ENCODE assay signal across 17 cellular contexts in genomic region chr5:180441577-180441976, GRCh38. TPM values are rescaled to one million over a fixed set of nuclear protein-coding genes. Genes with fewer than 3 reads are reported as not detected.
DNase-seq lines count a peak whose midpoint lies in the region; ATAC-seq and TF ChIP-seq lines count a peak whose summit lies in the region.
"Had no signal": no experiment of that assay in that cellular context is flagged by ENCODE, and none has a peak within 500 bp of the region (broad histone marks: within the 10 kb centered on the region; RNA-seq: fewer than 3 reads in every experiment).

No MANE protein-coding gene starts in this region.

- ATAC-seq in gastroesophageal sphincter (peak; percentile 67), psoas muscle (no peak), HG02798 (IDR thresholded peaks at IDR 0.05; ENCODE audit: poor library complexity, unreplicated experiment) (no peak), HG03378 (IDR thresholded peaks at IDR 0.05; ENCODE audit: unreplicated experiment) (no peak)
- ATAC-seq: stimulated activated naive CD8-positive, alpha-beta T cell treated with anti-CD3 and anti-CD28 coated beads, Interleukin-15, Interleukin-2, amounts not matched to agents 100 U/mL and 50 U/mL, for 24 hours had no signal

- intact Hi-C loops in psoas muscle (cut with DNase I) (no loop called here), ascending aorta (cut with DNase I) (no loop called here)

- no peak for TF ChIP-seq EP300 in gastroesophageal sphincter (IDR thresholded peaks at IDR 0.05)

- H3K27me3 ChIP-seq in H7 (ENCODE audit: control insufficient read depth, insufficient read depth, low read length) (no peaks in the 10 kb centered on the region), gastroesophageal sphincter (peaks cover 21% of the 10 kb centered on the region), psoas muscle (ENCODE audit: insufficient read depth in 3 of 3, low read length in 2 of 3) (peaks cover 0 to 2% (median 0%) of the 10 kb centered on the region in 3 donors), ascending aorta (no peaks in the 10 kb centered on the region)

- TF ChIP-seq POLR2A in gastroesophageal sphincter (IDR thresholded peaks at IDR 0.05), result no peak

- DNase-seq in H7 (peak; percentile 41), psoas muscle (peak; percentile 46 to 76), NCI-H510A treated with DMSO at 0.1 percent for 48 hours (lab: John Stamatoyannopoulos, UW) (no peak), ascending aorta (ENCODE audit: low spot score in 2 of 2) (no peak)
- DNase-seq: activated CD4-positive, alpha-beta T cell treated with anti-CD3 and anti-CD28 coated beads for 48 hours; effector CD4-positive, alpha-beta T cell; HFFc6; Karpas-422; NCI-H1436; occipital lobe; stimulated activated naive CD8-positive, alpha-beta T cell treated with anti-CD3 and anti-CD28 coated beads, Interleukin-15, Interleukin-2, amounts not matched to agents 100 U/mL and 50 U/mL, for 24 hours; T1000 had no signal

- H3K4me1 ChIP-seq in gastroesophageal sphincter (no peaks in the 10 kb centered on the region), psoas muscle (no peaks in the 10 kb centered on the region), ascending aorta (no peaks in the 10 kb centered on the region)
- H3K4me1 ChIP-seq: SJSA1 had no signal

- H3K4me3 ChIP-seq in H7 (ENCODE audit: insufficient read depth, low read depth, low read length) (no peak overlapping the region), gastroesophageal sphincter (no peak overlapping the region), psoas muscle (no peak overlapping the region), ascending aorta (no peak overlapping the region)
- H3K4me3 ChIP-seq: SJSA1 had no signal

- H3K9me3 ChIP-seq in gastroesophageal sphincter (peaks cover 0 to 45% (median 0%) of the 10 kb centered on the region in 3 donors), psoas muscle (peaks cover 9% of the 10 kb centered on the region), ascending aorta (peaks cover 0 to 13% of the 10 kb centered on the region in 2 donors)

- WGBS in gastroesophageal sphincter (ENCODE audit: low coverage in 1 of 2), 2 donors, result 51 to 74% methylated on average over 7 to 11 of the region's 14 CpGs
- WGBS in psoas muscle, 3 donors, result 39 to 61% (median 41%) methylated on average over 14 of the region's 14 CpGs

- H3K27ac ChIP-seq in VCaP, result peak overlapping the region; percentile 81; the same call in 1 of the 2 replicates
- H3K27ac ChIP-seq in gastroesophageal sphincter, result no peak overlapping the region
- H3K27ac ChIP-seq in psoas muscle, result no peak overlapping the region
- H3K27ac ChIP-seq in ascending aorta, result no peak overlapping the region
- H3K27ac ChIP-seq: SJSA1 had no signal

- H3K36me3 ChIP-seq in H7 (replicated peaks; ENCODE audit: control insufficient read depth, insufficient read depth, low read length), result no peaks in the 10 kb centered on the region
- H3K36me3 ChIP-seq in gastroesophageal sphincter, result no peaks in the 10 kb centered on the region
- H3K36me3 ChIP-seq in psoas muscle (ENCODE audit: insufficient read depth in 1 of 2, low read depth in 1 of 2), result no peaks in the 10 kb centered on the region
- H3K36me3 ChIP-seq in ascending aorta, result no peaks in the 10 kb centered on the region
- H3K36me3 ChIP-seq: SJSA1 had no signal

- TF ChIP-seq CTCF in VCaP (conservative IDR thresholded peaks at IDR 0.05) (no peak), gastroesophageal sphincter (IDR thresholded peaks at IDR 0.05) (no peak), psoas muscle (IDR thresholded peaks at IDR 0.05) (no peak), ascending aorta (IDR thresholded peaks at IDR 0.05) (no peak)

RNA-seq across cellular contexts. Expression of gene CNOT6, which starts 52.6 kb away (rescaled TPM):
- total RNA-seq in H7 (2014; rRNA removed; shearing (Covaris generic)), result 11.2 and 17.4 TPM in 2 replicates
- total RNA-seq in gastroesophageal sphincter, result 10 to 100 TPM; 15.8 to 25.7 (median 24.1) TPM
- 10 to 100 TPM in 1 of 4 donors, 1 to 10 TPM in 3; 7.0 to 12.7 (median 8.9) TPM for total RNA-seq in psoas muscle
- 10 to 100 TPM in 1 of 3 donors, 1 to 10 TPM in 2; 3.6 to 13.7 (median 8.4) TPM for polyA plus RNA-seq in psoas muscle
- 12.0 TPM for total RNA-seq in ascending aorta

Comparison
In these comparisons a context has a peak if more than half of its experiments do, and no peak if none do; other contexts are left out.
1. DNase-seq: peak in H7 (single experiment) and psoas muscle (2 of 2); none in NCI-H510A treated with DMSO at 0.1 percent for 48 hours (single experiment) and ascending aorta (0 of 2).